2 cellular contexts compared by ENCODE assay signal in genomic region chr2:212958757-212959295, GRCh38.
TF ChIP-seq lines count a peak whose summit lies in the region.

No MANE protein-coding gene starts in this region.

TF ChIP-seq in IMR-90, 13 proteins besides CTCF, POLR2A, EP300 and RAD21 (continued from another document):
- TF ChIP-seq CHD1 (IDR thresholded peaks at IDR 0.05; ENCODE audit: low read depth, low read length) (no peak), FOS (IDR thresholded peaks at IDR 0.05; ENCODE audit: low read depth, low read length) (no peak)
TF ChIP-seq in IMR-90: peak in this region for 0.

TF ChIP-seq in SK-N-SH, 30 proteins besides CTCF, POLR2A, EP300 and RAD21:
- no peak for TF ChIP-seq ZBTB33 (IDR thresholded peaks at IDR 0.05; ENCODE audit: borderline replicate concordance, low read depth)
- no peak for TF ChIP-seq TAF1 (IDR thresholded peaks at IDR 0.05; ENCODE audit: borderline replicate concordance, low read depth, low read length)
- no peak for TF ChIP-seq SMC3 (IDR thresholded peaks at IDR 0.05; ENCODE audit: low read depth, low read length)
